ENCODE assay signal across 1 cellular context in genomic region chr12:115973968-115974765, GRCh38.
TF ChIP-seq lines count a peak whose summit lies in the region.

No MANE protein-coding gene starts in this region.

TF ChIP-seq in endothelial cell of umbilical vein, 7 proteins besides CTCF, POLR2A, EP300 and RAD21:
- TF ChIP-seq MAX (IDR thresholded peaks at IDR 0.05; ENCODE audit: insufficient read depth, insufficient read length) (no peak), POLR2AphosphoS5 (IDR thresholded peaks at IDR 0.05; ENCODE audit: insufficient read depth, low read depth, low read length) (no peak), EZH2 (IDR thresholded peaks at IDR 0.05; ENCODE audit: borderline replicate concordance, low read depth, low read length, severe bottlenecking) (no peak), FOS (IDR thresholded peaks at IDR 0.05; ENCODE audit: borderline replicate concordance, insufficient read depth, low read length) (no peak), JUN (IDR thresholded peaks at IDR 0.05; ENCODE audit: borderline replicate concordance, insufficient read depth, insufficient read length, low read depth) (no peak), GATA2 (IDR thresholded peaks at IDR 0.05; ENCODE audit: insufficient read depth, insufficient read length, low read depth, low read length) (no peak), MYC (IDR thresholded peaks at IDR 0.05; ENCODE audit: low read depth, low read length) (no peak)
TF ChIP-seq in endothelial cell of umbilical vein: peak in this region for 0.
